Comparison of ENCODE assay signal across 8 cellular contexts in genomic region chr15:65792130-65792987, GRCh38. TPM values are rescaled to one million over a fixed set of nuclear protein-coding genes. Genes with fewer than 3 reads are reported as not detected.
A peak's percentile ranks its signal among the peaks of the same experiment; 100 is the strongest.
DNase-seq lines count a peak whose midpoint lies in the region; ATAC-seq, FAIRE-seq and TF ChIP-seq lines count a peak whose summit lies in the region.

DENND4A (minus strand) TSS chr15:65792293; CDS start chr15:65756450, 35,843 bp downstream.

- H3K18ac ChIP-seq in H1 (ENCODE audit: extremely low read depth, low read length) = peak within 1 kb of the TSS; percentile 42; the same call in 1 of the 2 replicates
- peak within 1 kb of the TSS; percentile 43 to 96 for H3K18ac ChIP-seq in mesenchymal stem cell (ENCODE audit: low read depth in 1 of 2, low read length in 2 of 2)

- H3K27ac ChIP-seq in H1 (ENCODE audit: low read depth, low read length) (peak within 1 kb of the TSS; percentile 70), mesenchymal stem cell (ENCODE audit: low read length, poor library complexity, severe bottlenecking) (peak within 1 kb of the TSS; percentile 73)

- H3K14ac ChIP-seq in H1 (ENCODE audit: insufficient read length) (no peak within 1 kb of the TSS), mesenchymal stem cell (ENCODE audit: low read length in 2 of 2) (no peak within 1 kb of the TSS)

- no peak within 1 kb of the TSS for H2BK120ac ChIP-seq in H1 (replicated peaks; ENCODE audit: low read depth, low read length)
- peak within 1 kb of the TSS; percentile 49 for H2BK120ac ChIP-seq in mesenchymal stem cell (ENCODE audit: low read depth, low read length)

- peak within 1 kb of the TSS; percentile 27 for H3K56ac ChIP-seq in H1 (replicated peaks; ENCODE audit: insufficient read length, low read depth, low read length)

- ATAC-seq in GM21360 (IDR thresholded peaks at IDR 0.05; ENCODE audit: unreplicated experiment) = peak; percentile 75

- no peaks in the 10 kb centered on the region for H3K27me3 ChIP-seq in H1 (replicated peaks in 1 of 4; ENCODE audit: control insufficient read depth in 3 of 4, extremely low read depth in 1 of 4, insufficient read depth in 3 of 4, low read length in 3 of 4)
- no peaks in the 10 kb centered on the region for H3K27me3 ChIP-seq in mesenchymal stem cell (ENCODE audit: control insufficient read depth in 1 of 2, insufficient read depth in 1 of 2, low read length in 2 of 2)

- H2AK5ac ChIP-seq in H1 (ENCODE audit: low read depth, low read length) (no peak within 1 kb of the TSS), mesenchymal stem cell (ENCODE audit: low read length, severe bottlenecking) (no peak within 1 kb of the TSS)

- FAIRE-seq in H1 (lab: Jason Lieb, UNC) = no peak

- no peaks in the 10 kb centered on the region for H3K79me1 ChIP-seq in H1 (ENCODE audit: low read depth, low read length)
- H3K79me1 ChIP-seq in mesenchymal stem cell (replicated peaks; ENCODE audit: low read length, poor library complexity, severe bottlenecking) = peaks cover 3% of the 10 kb centered on the region

- H3K9me3 ChIP-seq in H1 (ENCODE audit: insufficient read depth in 2 of 2, low read depth in 1 of 2, low read length in 1 of 2) = no peaks in the 10 kb centered on the region
- no peaks in the 10 kb centered on the region for H3K9me3 ChIP-seq in mesenchymal stem cell (ENCODE audit: control insufficient read depth, low read length)

- H3K23me2 ChIP-seq in H1 (ENCODE audit: low read depth, low read length) = peaks cover 2% of the 10 kb centered on the region

- H4K20me1 ChIP-seq in H1 (replicated peaks in 1 of 2; ENCODE audit: control insufficient read depth in 1 of 2, insufficient read depth in 2 of 2, low read length in 2 of 2) = no peaks in the 10 kb centered on the region

- peak within 1 kb of the TSS; percentile 68 for H4K5ac ChIP-seq in H1 (ENCODE audit: insufficient read length, low read depth, low read length)

- no peaks in the 10 kb centered on the region for H3K79me2 ChIP-seq in H1 (ENCODE audit: control insufficient read depth in 1 of 2, insufficient read depth in 2 of 2, low read length in 2 of 2)

- peak in 1 of 2 experiments; percentile 63; a peak in 1 of 3 replicates for TF ChIP-seq EP300 in H1 (IDR thresholded peaks at IDR 0.05; ENCODE audit: borderline replicate concordance in 1 of 2, low read depth in 2 of 2, low read length in 2 of 2)

- no peak for TF ChIP-seq RAD21 in H1 (IDR thresholded peaks at IDR 0.05 in 1 of 2, conservative IDR thresholded peaks at IDR 0.05 in 1 of 2; ENCODE audit: low read depth in 2 of 2, low read length in 2 of 2)

- peak within 1 kb of the TSS in 3 of 4 experiments; percentile 83 to 88 (median 85); a peak in 6 of 7 replicates for H3K9ac ChIP-seq in H1 (replicated peaks in 1 of 4; ENCODE audit: extremely low read depth in 1 of 4, low read depth in 3 of 4, low read length in 3 of 4)
- peak within 1 kb of the TSS; percentile 97 for H3K9ac ChIP-seq in mesenchymal stem cell (ENCODE audit: low read length)

- H2BK15ac ChIP-seq in H1 (ENCODE audit: low read length) (peak within 1 kb of the TSS; percentile 73; the same call in 1 of the 2 replicates), mesenchymal stem cell (ENCODE audit: low read depth, poor library complexity, severe bottlenecking) (peak within 1 kb of the TSS; percentile 69)

- H3K36me3 ChIP-seq in H1 (ENCODE audit: control insufficient read depth in 2 of 4, insufficient read depth in 4 of 4, low read length in 3 of 4) (no peaks in the 10 kb centered on the region), mesenchymal stem cell (ENCODE audit: control insufficient read depth in 1 of 2, insufficient read depth in 2 of 2, low read depth in 1 of 2, low read length in 2 of 2) (no peaks in the 10 kb centered on the region)

- DNase-seq in COLO668 (lab: John Stamatoyannopoulos, UW; ENCODE audit: unreplicated experiment) = peak; percentile 98
- DNase-seq in HT1080 (ENCODE audit: low read depth) = peak; percentile 97
- DNase-seq in NOMO-1 treated with DMSO at 0.1 percent for 48 hours (lab: John Stamatoyannopoulos, UW; ENCODE audit: unreplicated experiment) = peak; percentile 99
- DNase-seq in activated CD8-positive, alpha-beta memory T cell treated with anti-CD3 and anti-CD28 coated beads for 48 hours (ENCODE audit: low read depth in 2 of 3, low spot score in 2 of 3) = peak; percentile 94 to 99 (median 96)
- DNase-seq in H1 (ENCODE audit: low read depth in 1 of 2, low spot score in 2 of 2) = peak; percentile 85 to 94
- peak; percentile 99 for DNase-seq in mesenchymal stem cell
- DNase-seq in stimulated activated CD8-positive, alpha-beta memory T cell treated with anti-CD3 and anti-CD28 coated beads, Interleukin-12 subunit alpha, Interleukin-12 subunit beta, amount 100 ng/mL, for 4 hours (ENCODE audit: low read depth) = peak; percentile 99

- H3K4me3 ChIP-seq in H1 (ENCODE audit: extremely low read depth in 1 of 4, insufficient read depth in 2 of 4, low read depth in 3 of 4, low read length in 4 of 4) (peak within 1 kb of the TSS; percentile 59 to 99 (median 98)), mesenchymal stem cell (ENCODE audit: insufficient read depth in 1 of 2, low read depth in 1 of 2, low read length in 2 of 2) (peak within 1 kb of the TSS; percentile 89 to 97)

- H2AFZ ChIP-seq in H1 (ENCODE audit: low read length) (peak within 1 kb of the TSS; percentile 99), mesenchymal stem cell (ENCODE audit: low read depth, low read length) (peak within 1 kb of the TSS; percentile 98)

- CTCF ChIA-PET in H1 (lab: Charles Lee; ENCODE audit: partially characterized antibody) = interaction anchor here (0.6 to 1.3 kb wide), 5 partner anchors 9 to 547 kb away, joined by 3 to 4 read pairs (median 3); partner anchors contain the start of gene RAB11A

- H3K4me2 ChIP-seq in H1 (ENCODE audit: insufficient read depth in 1 of 2, low read depth in 2 of 2, low read length in 2 of 2) = peak within 1 kb of the TSS; percentile 66 to 84
- H3K4me2 ChIP-seq in mesenchymal stem cell (ENCODE audit: low read length, poor library complexity, severe bottlenecking) = peak within 1 kb of the TSS; percentile 98

- H3K4ac ChIP-seq in H1 (replicated peaks; ENCODE audit: insufficient read length, low read depth, low read length) = no peak within 1 kb of the TSS
- no peak within 1 kb of the TSS for H3K4ac ChIP-seq in mesenchymal stem cell (ENCODE audit: low read depth in 1 of 2, low read length in 2 of 2)

- H2BK5ac ChIP-seq in H1 (ENCODE audit: low read depth, low read length) (peak within 1 kb of the TSS; percentile 83), mesenchymal stem cell (ENCODE audit: low read depth, low read length, poor library complexity, severe bottlenecking) (no peak within 1 kb of the TSS)

- H2BK12ac ChIP-seq in H1 (ENCODE audit: low read depth, low read length) = peak within 1 kb of the TSS; percentile 70; the same call in 1 of the 2 replicates
- H2BK12ac ChIP-seq in mesenchymal stem cell (ENCODE audit: low read length in 2 of 2) = no peak within 1 kb of the TSS

- H4K91ac ChIP-seq in H1 (replicated peaks; ENCODE audit: insufficient read length, low read length) (no peak within 1 kb of the TSS), mesenchymal stem cell (ENCODE audit: low read length) (no peak within 1 kb of the TSS)

- 4% methylated on average over 35 of the region's 63 CpGs; no CpG with 5 or more reads in 1 of the 2 experiments for WGBS in H1 (ENCODE audit: extremely low coverage in 1 of 2, insufficient coverage in 1 of 2, insufficient read length in 1 of 2, insufficient replicate concordance in 2 of 2, low coverage in 1 of 2, low lambda C conversion rate in 2 of 2, missing lambda C conversion rate in 1 of 2), 2 experiments
- 3% methylated on average over 52 of the region's 63 CpGs for WGBS in mesenchymal stem cell

- POLR2A ChIA-PET in H1 (lab: Charles Lee; ENCODE audit: partially characterized antibody) = interaction anchor here (1.6 kb wide), 1 partner anchor 77 kb away, joined by 6 read pairs; the partner anchor contains the start of gene RAB11A

- H3K23ac ChIP-seq in H1 (ENCODE audit: insufficient read length) = no peak within 1 kb of the TSS
- H3K23ac ChIP-seq in mesenchymal stem cell (ENCODE audit: low read length in 2 of 2) = no peak within 1 kb of the TSS

- peak in 1 of 2 experiments; percentile 77; a peak in 2 of 3 replicates for TF ChIP-seq POLR2A in H1 (IDR thresholded peaks at IDR 0.05; ENCODE audit: control extremely low read depth in 1 of 2, low read depth in 2 of 2, low read length in 2 of 2)

- TF ChIP-seq CTCF in H1 (IDR thresholded peaks at IDR 0.05; ENCODE audit: control extremely low read depth in 1 of 3, insufficient read depth in 1 of 3, low read depth in 1 of 3, low read length in 3 of 3) = no peak

- H2BK20ac ChIP-seq in H1 (ENCODE audit: low read length) = no peak within 1 kb of the TSS

- H3K4me1 ChIP-seq in H1 (replicated peaks in 1 of 4; ENCODE audit: control insufficient read depth in 3 of 4, insufficient read depth in 4 of 4, low read length in 3 of 4) (peaks cover 0 to 2% (median 0%) of the 10 kb centered on the region in 4 experiments; a peak in 4 of 7 replicates), mesenchymal stem cell (ENCODE audit: control insufficient read depth, insufficient read depth, low read depth, low read length) (peaks cover 7% of the 10 kb centered on the region)

- H4K8ac ChIP-seq in H1 (ENCODE audit: extremely low read depth, insufficient read depth, low read length) (peak within 1 kb of the TSS; percentile 54; the same call in 1 of the 2 replicates), mesenchymal stem cell (ENCODE audit: low read length) (peak within 1 kb of the TSS; percentile 64)

TF ChIP-seq in H1, 55 proteins besides CTCF, POLR2A, EP300 and RAD21 (continues in another document):
- TF ChIP-seq SP1 (IDR thresholded peaks at IDR 0.05; ENCODE audit: low read depth, low read length) (peak; percentile 94), KDM1A (IDR thresholded peaks at IDR 0.05; ENCODE audit: borderline replicate concordance, low read length) (no peak), RBBP5 (IDR thresholded peaks at IDR 0.05; ENCODE audit: borderline replicate concordance, low read depth, low read length) (0 out of 2 replicates have a peak, but pooled peaks have one; percentile 77)

RNA-seq across cellular contexts. Expression of gene DENND4A, which starts in this region (rescaled TPM):
- total RNA-seq in HT1080 (2014; rRNA removed; shearing (Covaris generic)) = 8.5 and 9.5 TPM in 2 replicates
- 10.1 and 10.4 TPM in 2 replicates for polyA plus RNA-seq in HT1080 (2015; cell fraction: cytosol; rRNA removed)
- 17.6 and 18.6 TPM in 2 replicates for polyA plus RNA-seq in HT1080 (2015; cell fraction: nucleus; rRNA removed)
- total RNA-seq in H1 (2021; fragmentation: NEBNext Ultra II Directional; extraction: Animal tissue kit (Norgen Biotek cat#: 25700)) = 4.7 and 6.1 TPM in 2 replicates
- 0.86 and 1.3 TPM in 2 replicates for polyA plus RNA-seq in H1 (2011; rRNA removed)
- polyA plus RNA-seq in H1 (2011; cell fraction: cytosol; rRNA removed) = 1.5 TPM
- 1.3 TPM for polyA plus RNA-seq in H1 (2011; cell fraction: nucleus; rRNA removed)
- 1.3 to 3.0 TPM (median 1.9 TPM) in 4 replicates for polyA plus RNA-seq in H1 (2012, experiment 1 of 2)
- 0.07 TPM for polyA plus RNA-seq in H1 (2012, experiment 2 of 2)
- 3.0 TPM for polyA plus RNA-seq in H1 (2013, experiment 1 of 2)
- 2.7 TPM for polyA plus RNA-seq in H1 (2013, experiment 2 of 2)
- polyA minus RNA-seq in H1 (2011; rRNA and poly(A)+ RNA removed) = 8.1 and 11.8 TPM in 2 replicates
- 3.9 TPM for polyA minus RNA-seq in H1 (2011; cell fraction: cytosol; rRNA and poly(A)+ RNA removed)
- 16.4 TPM for polyA minus RNA-seq in H1 (2011; cell fraction: nucleus; rRNA and poly(A)+ RNA removed)
- polyA plus RNA-seq in mesenchymal stem cell (2013, experiment 1 of 2) = 8.3 TPM
- 8.4 TPM for polyA plus RNA-seq in mesenchymal stem cell (2013, experiment 2 of 2)

Comparison
In these comparisons a context has a peak if more than half of its experiments do, and no peak if none do; other contexts are left out.
1. Peak in every context shown above with its lines: DNase-seq, ATAC-seq, H3K4me3 ChIP-seq and H3K27ac ChIP-seq.